ENCODE assay signal across 8 cellular contexts in genomic region chr1:37691497-37692077, GRCh38. TPM values are rescaled to one million over a fixed set of nuclear protein-coding genes. Genes with fewer than 3 reads are reported as not detected.
DNase-seq lines count a peak whose midpoint lies in the region; ATAC-seq and TF ChIP-seq lines count a peak whose summit lies in the region.

No MANE protein-coding gene starts in this region.

- H3K9me3 ChIP-seq in mucosa of stomach (ENCODE audit: control insufficient read depth, low read length) (no peaks in the 10 kb centered on the region), transverse colon (no peaks in the 10 kb centered on the region)

- POLR2A ChIA-PET in AG04449 (lab: Yijun Ruan, JAX) = interaction anchor here (1.2 kb wide), 2 partner anchors 116 to 168 kb away, joined by 3 to 9 read pairs; partner anchors contain the start of genes C1orf122, MTF1 and YRDC

- no peak for TF ChIP-seq EP300 in transverse colon (IDR thresholded peaks at IDR 0.05; ENCODE audit: low read depth)

- in situ Hi-C loops in GM13977 (cut with MboI; ENCODE audit: low pct_unique_long_range_greater_than_20kb, low sequenced_read_pairs, unreplicated experiment) = no loop called here
- in situ Hi-C loops in KBM-7 (cut with MboI; ENCODE audit: low pct_unique_long_range_greater_than_20kb, low sequenced_read_pairs) = no loop called here
- in situ Hi-C loops in transverse colon (cut with MboI; ENCODE audit: low pct_ligation_motif_present in 1 of 4, low pct_unique_long_range_greater_than_20kb in 1 of 4, low sequenced_read_pairs in 3 of 4) = loop anchor here in 2 of 4 donors (25.0 kb wide), 1 partner anchor 229 kb away; the partner anchor contains the start of gene ZC3H12A (in 2 of the 2)

- H3K27ac ChIP-seq in transverse colon = peak overlapping the region; percentile 83 to 94 (median 88)

- intact Hi-C loops in transverse colon (cut with DNase I; ENCODE audit: low total_unique reads) = no loop called here

- H3K36me3 Mint-ChIP-seq in endothelial cell (ENCODE audit: low read depth, unreplicated experiment) = peaks cover 4% of the 10 kb centered on the region

- H3K4me3 Mint-ChIP-seq in endothelial cell (ENCODE audit: unreplicated experiment) = peak overlapping the region; percentile 96

- DNase-seq in AG04449 (ENCODE audit: low read depth, low spot score) (no peak), GM13977 (ENCODE audit: low spot score) (peak; percentile 40), KBM-7 (peak; percentile 38), endothelial cell (ENCODE audit: low spot score) (peak; percentile 33), transverse colon (peak; percentile 52)

- peaks cover 29% of the 10 kb centered on the region for H3K4me1 ChIP-seq in mucosa of stomach (ENCODE audit: control insufficient read depth, insufficient read depth, low read length)
- H3K4me1 ChIP-seq in transverse colon = peaks cover 17 to 41% (median 31%) of the 10 kb centered on the region in 4 donors

- H3K4me3 ChIP-seq in AG04449 (ENCODE audit: low read depth, low read length) (peak overlapping the region; percentile 86), WI38 (ENCODE audit: low read depth, low read length) (peak overlapping the region; percentile 91), mucosa of stomach (ENCODE audit: low read length) (peak overlapping the region; percentile 81), transverse colon (peak overlapping the region; percentile 45 to 96 (median 72))

- H3K27me3 ChIP-seq in mucosa of stomach (ENCODE audit: control insufficient read depth, insufficient read depth, low read length) (no peaks in the 10 kb centered on the region), transverse colon (no peaks in the 10 kb centered on the region)

- ATAC-seq in GM21390 (IDR thresholded peaks at IDR 0.05; ENCODE audit: unreplicated experiment) = no peak

- no peak overlapping the region for H3K27ac Mint-ChIP-seq in endothelial cell (ENCODE audit: unreplicated experiment)

- no peaks in the 10 kb centered on the region for H3K9me3 Mint-ChIP-seq in endothelial cell (ENCODE audit: unreplicated experiment)

- TF ChIP-seq CTCF in AG04449 (IDR thresholded peaks at IDR 0.05; ENCODE audit: insufficient read depth, low read length, missing control alignments) (no peak), GM13977 (IDR thresholded peaks at IDR 0.05; ENCODE audit: extremely low read depth, insufficient read depth, missing control alignments) (no peak), WI38 (IDR thresholded peaks at IDR 0.05; ENCODE audit: low read depth, low read length) (no peak), endothelial cell (IDR thresholded peaks at IDR 0.05; ENCODE audit: unreplicated experiment) (no peak), transverse colon (IDR thresholded peaks at IDR 0.05) (peak in 1 of 5 experiments; percentile 13)

- no peaks in the 10 kb centered on the region for H3K36me3 ChIP-seq in mucosa of stomach (ENCODE audit: control insufficient read depth, insufficient read depth, low read length)
- no peaks in the 10 kb centered on the region for H3K36me3 ChIP-seq in transverse colon

- peaks cover 9% of the 10 kb centered on the region for H3K27me3 Mint-ChIP-seq in endothelial cell (ENCODE audit: unreplicated experiment)

- WGBS in transverse colon (ENCODE audit: low coverage in 1 of 2), 2 donors = 1% methylated on average over 43 of the region's 45 CpGs; no CpG with 5 or more reads in 1 of the 2 donors

- H3K9ac ChIP-seq in mucosa of stomach (ENCODE audit: low read length) = peak overlapping the region; percentile 82

- peaks cover 18% of the 10 kb centered on the region for H3K4me1 Mint-ChIP-seq in endothelial cell (ENCODE audit: unreplicated experiment)

- peak; percentile 6 for TF ChIP-seq POLR2A in transverse colon (IDR thresholded peaks at IDR 0.05)

- CTCF ChIA-PET in AG04449 (lab: Yijun Ruan, JAX) = interaction anchor here (1.0 to 7.1 kb wide), 10 partner anchors 8 to 237 kb away, joined by 3 to 57 read pairs (median 5); partner anchors contain the start of gene MEAF6

RNA-seq across cellular contexts. Expression of gene CDCA8, which starts 0.7 kb away (rescaled TPM):
- total RNA-seq in endothelial cell (ENCODE audit: unreplicated experiment) (7.8 TPM), transverse colon (1 to 10 TPM in 3 of 4 donors, not detected in 1; 2.0 to 5.7 (median 2.1) TPM)

RNA-seq across cellular contexts. Expression of gene RSPO1, which starts 56.9 kb away (rescaled TPM):
- not detected for total RNA-seq in endothelial cell (ENCODE audit: unreplicated experiment)
- total RNA-seq in transverse colon = 10 to 100 TPM in 1 of 4 donors, 1 to 10 TPM in 1, under 1 TPM in 2; 0.40 to 11.6 (median 1.2) TPM
